In the genomic region with DNA sequence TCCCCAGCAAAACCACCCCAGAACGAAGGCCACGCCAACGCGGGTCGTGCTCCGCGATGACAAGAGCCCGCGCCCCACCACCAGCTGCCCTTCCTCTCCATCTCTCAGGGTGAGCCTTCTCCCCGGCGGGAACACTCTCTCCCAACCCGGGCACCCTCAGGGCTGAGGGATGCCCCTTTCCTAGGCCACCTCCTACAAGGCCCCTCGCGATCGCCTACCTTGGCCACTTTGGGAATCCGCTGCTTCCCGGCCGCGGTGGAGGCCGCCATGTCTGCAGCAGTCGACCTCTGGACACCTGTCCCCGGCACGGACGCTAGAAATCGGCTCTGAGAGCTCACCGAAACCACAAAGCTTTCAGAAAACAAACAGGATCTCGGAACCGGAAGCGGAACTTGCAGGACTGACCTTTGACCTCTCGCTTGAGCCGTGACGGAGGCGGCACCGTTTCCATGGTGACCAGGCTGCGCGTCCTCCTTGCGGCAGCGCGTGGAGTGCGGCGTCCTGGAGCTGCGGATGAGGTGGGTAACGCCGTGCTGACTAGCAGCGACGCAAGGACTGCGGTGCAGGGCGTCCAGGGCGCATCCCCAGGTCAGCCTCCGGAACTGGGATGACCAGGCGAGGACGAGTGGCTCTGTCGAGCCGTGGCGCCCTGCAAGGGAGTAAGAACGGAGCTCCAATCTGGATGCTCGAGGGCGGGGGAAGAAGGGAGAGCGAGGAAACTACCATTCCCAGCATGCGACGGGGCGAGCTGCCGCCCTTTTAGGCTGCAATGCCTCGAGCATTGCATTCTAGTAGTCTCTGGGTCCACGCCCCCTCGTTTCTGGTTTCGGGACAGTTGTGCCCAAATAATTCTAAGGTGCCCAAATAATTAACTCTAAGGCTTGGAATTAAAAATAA, we compare ENCODE assay signal across 1 cellular context.
A peak's percentile ranks its signal among the peaks of the same experiment; 100 is the strongest.
TF ChIP-seq lines count a peak whose summit lies in the region.

Gene CFAP61, plus strand, starts transcription at position 459 of the 897 bp plus-strand sequence. CDS start 4,122 bp downstream, outside the sequence.
Gene CRNKL1, minus strand, starts transcription at position 393 of the 897 bp plus-strand sequence. Its CDS starts 124 bp downstream, at position 269.

TF ChIP-seq in HEK293, 187 proteins besides CTCF, POLR2A, EP300 and RAD21 (continued from another document and continues in another):
- TF ChIP-seq HIC1 (tag by site-specific recombination; IDR thresholded peaks at IDR 0.05) (0 out of 2 replicates have a peak, but pooled peaks have one; percentile 27), ZNF600 (tag by site-specific recombination; IDR thresholded peaks at IDR 0.05) (peak; percentile 99), ZNF629 (tag by site-specific recombination; IDR thresholded peaks at IDR 0.05) (peak; percentile 95), BCL6B (tag by site-specific recombination; IDR thresholded peaks at IDR 0.05) (peak; percentile 93), ZSCAN30 (tag by site-specific recombination; IDR thresholded peaks at IDR 0.05) (0 out of 2 replicates have a peak, but pooled peaks have one; percentile 40), ZIC2 (tag by site-specific recombination; IDR thresholded peaks at IDR 0.05) (peak; percentile 34), ZFHX2 (tag by site-specific recombination; conservative IDR thresholded peaks at IDR 0.05) (peak; percentile 57), ZFP37 (tag by site-specific recombination; IDR thresholded peaks at IDR 0.05) (peak; percentile 51; the same call in 1 of the 2 replicates), ZBTB20 (tag by site-specific recombination; IDR thresholded peaks at IDR 0.05) (peak; percentile 76), ZNF76 (tag by site-specific recombination; IDR thresholded peaks at IDR 0.05; ENCODE audit: borderline replicate concordance, low read depth) (peak; percentile 94), KLF1 (tag by site-specific recombination; IDR thresholded peaks at IDR 0.05) (peak; percentile 58), ZNF391 (tag by site-specific recombination; IDR thresholded peaks at IDR 0.05; ENCODE audit: borderline replicate concordance, low read depth) (no peak), ZNF324 (tag by site-specific recombination; IDR thresholded peaks at IDR 0.05) (no peak), KLF10 (tag by site-specific recombination; IDR thresholded peaks at IDR 0.05) (peak; percentile 24; the same call in 1 of the 2 replicates), SP3 (tag by site-specific recombination; IDR thresholded peaks at IDR 0.05) (peak; percentile 69), ZBTB17 (tag by site-specific recombination; IDR thresholded peaks at IDR 0.05) (peak; percentile 100), ZNF335 (tag by site-specific recombination; conservative IDR thresholded peaks at IDR 0.05) (peak; percentile 99), ZBTB10 (tag by site-specific recombination; IDR thresholded peaks at IDR 0.05) (0 out of 2 replicates have a peak, but pooled peaks have one; percentile 18), ZNF366 (tag by site-specific recombination; conservative IDR thresholded peaks at IDR 0.05) (peak; percentile 53), ZNF626 (tag by site-specific recombination; IDR thresholded peaks at IDR 0.05) (no peak), YY2 (tag by site-specific recombination; IDR thresholded peaks at IDR 0.05) (peak; percentile 54; the same call in 1 of the 2 replicates), INSM2 (tag by site-specific recombination; IDR thresholded peaks at IDR 0.05) (peak; percentile 55; the same call in 1 of the 2 replicates), ZNF596 (tag by site-specific recombination; IDR thresholded peaks at IDR 0.05) (no peak), ZBTB26 (tag by site-specific recombination; optimal IDR thresholded peaks at IDR 0.05) (peak; percentile 90), ZBTB8A (tag by site-specific recombination; IDR thresholded peaks at IDR 0.05) (peak; percentile 93), ZNF692 (tag by site-specific recombination; IDR thresholded peaks at IDR 0.05) (peak; percentile 63), ZBTB48 (tag by site-specific recombination; IDR thresholded peaks at IDR 0.05) (0 out of 2 replicates have a peak, but pooled peaks have one; percentile 25), YY1 (tag by site-specific recombination; IDR thresholded peaks at IDR 0.05) (peak; percentile 60; the same call in 1 of the 2 replicates)
- TF ChIP-seq, protein P1, sequence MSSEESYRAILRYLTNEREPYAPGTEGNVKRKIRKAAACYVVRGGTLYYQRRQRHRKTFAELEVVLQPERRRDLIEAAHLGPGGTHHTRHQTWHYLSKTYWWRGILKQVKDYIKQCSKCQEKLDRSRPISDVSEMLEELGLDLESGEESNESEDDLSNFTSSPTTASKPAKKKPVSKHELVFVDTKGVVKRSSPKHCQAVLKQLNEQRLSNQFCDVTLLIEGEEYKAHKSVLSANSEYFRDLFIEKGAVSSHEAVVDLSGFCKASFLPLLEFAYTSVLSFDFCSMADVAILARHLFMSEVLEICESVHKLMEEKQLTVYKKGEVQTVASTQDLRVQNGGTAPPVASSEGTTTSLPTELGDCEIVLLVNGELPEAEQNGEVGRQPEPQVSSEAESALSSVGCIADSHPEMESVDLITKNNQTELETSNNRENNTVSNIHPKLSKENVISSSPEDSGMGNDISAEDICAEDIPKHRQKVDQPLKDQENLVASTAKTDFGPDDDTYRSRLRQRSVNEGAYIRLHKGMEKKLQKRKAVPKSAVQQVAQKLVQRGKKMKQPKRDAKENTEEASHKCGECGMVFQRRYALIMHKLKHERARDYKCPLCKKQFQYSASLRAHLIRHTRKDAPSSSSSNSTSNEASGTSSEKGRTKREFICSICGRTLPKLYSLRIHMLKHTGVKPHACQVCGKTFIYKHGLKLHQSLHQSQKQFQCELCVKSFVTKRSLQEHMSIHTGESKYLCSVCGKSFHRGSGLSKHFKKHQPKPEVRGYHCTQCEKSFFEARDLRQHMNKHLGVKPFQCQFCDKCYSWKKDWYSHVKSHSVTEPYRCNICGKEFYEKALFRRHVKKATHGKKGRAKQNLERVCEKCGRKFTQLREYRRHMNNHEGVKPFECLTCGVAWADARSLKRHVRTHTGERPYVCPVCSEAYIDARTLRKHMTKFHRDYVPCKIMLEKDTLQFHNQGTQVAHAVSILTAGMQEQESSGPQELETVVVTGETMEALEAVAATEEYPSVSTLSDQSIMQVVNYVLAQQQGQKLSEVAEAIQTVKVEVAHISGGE (tag by site-specific recombination; conservative IDR thresholded peaks at IDR 0.05; ENCODE audit: low read depth), result peak; percentile 85
- TF ChIP-seq, protein P2, sequence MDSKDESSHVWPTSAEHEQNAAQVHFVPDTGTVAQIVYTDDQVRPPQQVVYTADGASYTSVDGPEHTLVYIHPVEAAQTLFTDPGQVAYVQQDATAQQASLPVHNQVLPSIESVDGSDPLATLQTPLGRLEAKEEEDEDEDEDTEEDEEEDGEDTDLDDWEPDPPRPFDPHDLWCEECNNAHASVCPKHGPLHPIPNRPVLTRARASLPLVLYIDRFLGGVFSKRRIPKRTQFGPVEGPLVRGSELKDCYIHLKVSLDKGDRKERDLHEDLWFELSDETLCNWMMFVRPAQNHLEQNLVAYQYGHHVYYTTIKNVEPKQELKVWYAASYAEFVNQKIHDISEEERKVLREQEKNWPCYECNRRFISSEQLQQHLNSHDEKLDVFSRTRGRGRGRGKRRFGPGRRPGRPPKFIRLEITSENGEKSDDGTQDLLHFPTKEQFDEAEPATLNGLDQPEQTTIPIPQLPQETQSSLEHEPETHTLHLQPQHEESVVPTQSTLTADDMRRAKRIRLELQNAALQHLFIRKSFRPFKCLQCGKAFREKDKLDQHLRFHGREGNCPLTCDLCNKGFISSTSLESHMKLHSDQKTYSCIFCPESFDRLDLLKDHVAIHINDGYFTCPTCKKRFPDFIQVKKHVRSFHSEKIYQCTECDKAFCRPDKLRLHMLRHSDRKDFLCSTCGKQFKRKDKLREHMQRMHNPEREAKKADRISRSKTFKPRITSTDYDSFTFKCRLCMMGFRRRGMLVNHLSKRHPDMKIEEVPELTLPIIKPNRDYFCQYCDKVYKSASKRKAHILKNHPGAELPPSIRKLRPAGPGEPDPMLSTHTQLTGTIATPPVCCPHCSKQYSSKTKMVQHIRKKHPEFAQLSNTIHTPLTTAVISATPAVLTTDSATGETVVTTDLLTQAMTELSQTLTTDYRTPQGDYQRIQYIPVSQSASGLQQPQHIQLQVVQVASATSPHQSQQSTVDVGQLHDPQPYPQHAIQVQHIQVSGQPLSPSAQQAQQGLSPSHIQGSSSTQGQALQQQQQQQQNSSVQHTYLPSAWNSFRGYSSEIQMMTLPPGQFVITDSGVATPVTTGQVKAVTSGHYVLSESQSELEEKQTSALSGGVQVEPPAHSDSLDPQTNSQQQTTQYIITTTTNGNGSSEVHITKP (tag by site-specific recombination; IDR thresholded peaks at IDR 0.05), result peak; percentile 81
- TF ChIP-seq, protein P3, sequence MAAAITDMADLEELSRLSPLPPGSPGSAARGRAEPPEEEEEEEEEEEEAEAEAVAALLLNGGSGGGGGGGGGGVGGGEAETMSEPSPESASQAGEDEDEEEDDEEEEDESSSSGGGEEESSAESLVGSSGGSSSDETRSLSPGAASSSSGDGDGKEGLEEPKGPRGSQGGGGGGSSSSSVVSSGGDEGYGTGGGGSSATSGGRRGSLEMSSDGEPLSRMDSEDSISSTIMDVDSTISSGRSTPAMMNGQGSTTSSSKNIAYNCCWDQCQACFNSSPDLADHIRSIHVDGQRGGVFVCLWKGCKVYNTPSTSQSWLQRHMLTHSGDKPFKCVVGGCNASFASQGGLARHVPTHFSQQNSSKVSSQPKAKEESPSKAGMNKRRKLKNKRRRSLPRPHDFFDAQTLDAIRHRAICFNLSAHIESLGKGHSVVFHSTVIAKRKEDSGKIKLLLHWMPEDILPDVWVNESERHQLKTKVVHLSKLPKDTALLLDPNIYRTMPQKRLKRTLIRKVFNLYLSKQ (tag by site-specific recombination; IDR thresholded peaks at IDR 0.05; ENCODE audit: borderline replicate concordance), result no peak
